In genomic region chr4:178136736-178137345, GRCh38 we compare ENCODE assay signal across 29 cellular contexts.
"Had no signal": no experiment of that assay in that cellular context is flagged by ENCODE, and none has a peak within 500 bp of the region (broad histone marks: within the 10 kb centered on the region; RNA-seq: fewer than 3 reads in every experiment).

No MANE protein-coding gene starts in this region.

- H3K36me3 Mint-ChIP-seq: activated naive CD8-positive, alpha-beta T cell had no signal

- H3K4me3 Mint-ChIP-seq: activated CD4-positive, alpha-beta memory T cell treated with anti-CD3 and anti-CD28 coated beads, Interleukin-2, amount 10 ng/mL, durations not matched to agents 7 days and 5 days; activated CD4-positive, alpha-beta T cell treated with anti-CD3 and anti-CD28 coated beads, Interleukin-2, amount 10 ng/mL, durations not matched to agents 7 days and 5 days; activated naive CD8-positive, alpha-beta T cell; activated T-cell treated with anti-CD3 and anti-CD28 coated beads, Interleukin-2, amount 50 U/mL, for 24 hours; activated T-cell treated with anti-CD3 and anti-CD28 coated beads, Interleukin-2, amount 50 U/mL, for 72 hours; effector memory CD8-positive, alpha-beta T cell had no signal

- DNase-seq: activated CD4-positive, alpha-beta memory T cell treated with anti-CD3 and anti-CD28 coated beads, Interleukin-2, amount 10 ng/mL, durations not matched to agents 7 days and 5 days; activated CD4-positive, alpha-beta T cell treated with anti-CD3 and anti-CD28 coated beads for 1 hour; activated CD4-positive, alpha-beta T cell treated with anti-CD3 and anti-CD28 coated beads for 4 hours; activated CD4-positive, alpha-beta T cell treated with anti-CD3 and anti-CD28 coated beads, Interleukin-2, amount 10 ng/mL, durations not matched to agents 7 days and 5 days; activated CD4-positive, alpha-beta T cell treated with anti-CD3 and anti-CD28 coated beads, Interleukin-2, amount 50 U/mL, for 4 hours; activated CD4-positive, CD25-positive, alpha-beta regulatory T cell; activated CD8-positive, alpha-beta memory T cell treated with anti-CD3 and anti-CD28 coated beads, Interleukin-2, amount 50 U/mL, for 48 hours; activated effector memory CD4-positive, alpha-beta T cell treated with Interleukin-2 at 50 U/mL for 16 hours; activated gamma-delta T cell treated with Interleukin-2 at 50 U/mL for 16 hours; activated naive CD4-positive, alpha-beta T cell treated with anti-CD3 and anti-CD28 coated beads, Interleukin-2, amount 50 U/mL, for 16 hours; activated naive CD4-positive, alpha-beta T cell treated with Interleukin-2 at 50 U/mL for 16 hours; activated T-cell treated with anti-CD3 and anti-CD28 coated beads for 4 hours; activated T-cell treated with anti-CD3 and anti-CD28 coated beads, Interleukin-2, amount 50 U/mL, for 24 hours; activated T-cell treated with anti-CD3 and anti-CD28 coated beads, Interleukin-2, amount 50 U/mL, for 72 hours; amniotic stem cell; anterior cingulate cortex; brain microvascular endothelial cell; caudate nucleus; cortex of kidney; dermis blood vessel endothelial cell; effector CD4-positive, alpha-beta T cell; effector memory CD8-positive, alpha-beta T cell; erythroblast; foreskin keratinocyte; gastrocnemius medialis; glutamatergic neuron; T-helper 2 cell had no signal

- ATAC-seq: activated T-cell treated with anti-CD3 and anti-CD28 coated beads, Interleukin-2, amount 50 U/mL, for 72 hours; effector memory CD8-positive, alpha-beta T cell; foreskin keratinocyte; gastrocnemius medialis had no signal

- H3K36me3 ChIP-seq: brain microvascular endothelial cell, esophagus muscularis mucosa, gastrocnemius medialis had no signal

- H3K9me3 ChIP-seq: esophagus muscularis mucosa, gastrocnemius medialis had no signal

- H3K27me3 Mint-ChIP-seq: activated CD4-positive, alpha-beta memory T cell treated with anti-CD3 and anti-CD28 coated beads, Interleukin-2, amount 10 ng/mL, durations not matched to agents 7 days and 5 days; activated CD4-positive, alpha-beta T cell treated with anti-CD3 and anti-CD28 coated beads, Interleukin-2, amount 10 ng/mL, durations not matched to agents 7 days and 5 days; activated naive CD8-positive, alpha-beta T cell; activated T-cell treated with anti-CD3 and anti-CD28 coated beads, Interleukin-2, amount 50 U/mL, for 24 hours; effector memory CD8-positive, alpha-beta T cell had no signal

- H3K27me3 ChIP-seq: brain microvascular endothelial cell, esophagus muscularis mucosa, foreskin keratinocyte, gastrocnemius medialis had no signal

- H3K4me1 Mint-ChIP-seq: activated CD4-positive, alpha-beta memory T cell treated with anti-CD3 and anti-CD28 coated beads, Interleukin-2, amount 10 ng/mL, durations not matched to agents 7 days and 5 days; activated CD4-positive, alpha-beta T cell treated with anti-CD3 and anti-CD28 coated beads, Interleukin-2, amount 10 ng/mL, durations not matched to agents 7 days and 5 days had no signal

- H3K4me1 ChIP-seq: esophagus muscularis mucosa, foreskin keratinocyte, gastrocnemius medialis had no signal

- H3K27ac Mint-ChIP-seq: activated CD4-positive, alpha-beta memory T cell treated with anti-CD3 and anti-CD28 coated beads, Interleukin-2, amount 10 ng/mL, durations not matched to agents 7 days and 5 days; activated CD4-positive, alpha-beta T cell treated with anti-CD3 and anti-CD28 coated beads, Interleukin-2, amount 10 ng/mL, durations not matched to agents 7 days and 5 days; activated naive CD8-positive, alpha-beta T cell; activated T-cell treated with anti-CD3 and anti-CD28 coated beads, Interleukin-2, amount 50 U/mL, for 24 hours; activated T-cell treated with anti-CD3 and anti-CD28 coated beads, Interleukin-2, amount 50 U/mL, for 72 hours; effector memory CD8-positive, alpha-beta T cell had no signal

- H3K4me3 ChIP-seq: esophagus muscularis mucosa, gastrocnemius medialis had no signal

- H3K9me3 Mint-ChIP-seq: activated CD4-positive, alpha-beta T cell treated with anti-CD3 and anti-CD28 coated beads, Interleukin-2, amount 10 ng/mL, durations not matched to agents 7 days and 5 days had no signal

- H3K27ac ChIP-seq: brain microvascular endothelial cell, esophagus muscularis mucosa, foreskin keratinocyte, gastrocnemius medialis had no signal
